30 cellular contexts compared by ENCODE assay signal in the genomic region with DNA sequence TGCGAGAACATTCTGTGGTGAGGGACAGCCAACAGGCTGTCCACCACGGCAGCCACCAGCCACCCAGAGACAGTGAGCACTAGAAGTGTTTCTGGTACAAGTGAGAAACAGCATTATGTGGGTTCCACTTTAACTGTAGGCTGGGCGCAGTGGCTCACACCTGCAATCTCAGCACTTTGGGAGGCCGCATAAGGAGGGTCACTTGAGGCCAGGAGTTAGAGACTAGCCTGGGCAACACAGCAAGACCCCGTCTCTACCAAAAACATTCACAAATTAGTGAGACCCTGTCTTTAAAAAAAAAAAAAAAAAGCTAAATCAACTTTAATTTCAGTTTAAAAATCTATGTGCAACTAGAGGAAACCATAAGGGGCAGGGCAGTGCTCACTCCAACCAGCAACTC.
"Had no signal": no experiment of that assay in that cellular context is flagged by ENCODE, and none has a peak within 500 bp of the region (broad histone marks: within the 10 kb centered on the region; RNA-seq: fewer than 3 reads in every experiment).

No MANE protein-coding gene starts in this region.

- H3K27ac ChIP-seq: brain microvascular endothelial cell, coronary artery, dorsolateral prefrontal cortex, esophagus muscularis mucosa, foreskin keratinocyte, gastrocnemius medialis, heart left ventricle had no signal

- H3K4me1 ChIP-seq: foreskin keratinocyte, gastrocnemius medialis had no signal

- FAIRE-seq: astrocyte, bronchial epithelial cell had no signal

- ATAC-seq: activated T-helper 17 cell treated with anti-CD3 and anti-CD28 coated beads, Interleukin-2, amount 50 U/mL, for 72 hours; foreskin keratinocyte; gastrocnemius medialis; heart left ventricle had no signal

- H3K9me3 ChIP-seq: esophagus muscularis mucosa, gastrocnemius medialis, heart left ventricle had no signal

- H3K4me3 ChIP-seq: coronary artery, dorsolateral prefrontal cortex, esophagus muscularis mucosa, gastrocnemius medialis, heart left ventricle had no signal

- DNase-seq: activated CD4-positive, alpha-beta memory T cell treated with anti-CD3 and anti-CD28 coated beads, Interleukin-2, amount 10 ng/mL, durations not matched to agents 7 days and 5 days; activated CD4-positive, alpha-beta T cell treated with anti-CD3 and anti-CD28 coated beads for 1 hour; activated CD4-positive, alpha-beta T cell treated with anti-CD3 and anti-CD28 coated beads for 4 hours; activated CD4-positive, alpha-beta T cell treated with anti-CD3 and anti-CD28 coated beads, Interleukin-2, amount 10 ng/mL, durations not matched to agents 7 days and 5 days; activated CD4-positive, alpha-beta T cell treated with anti-CD3 and anti-CD28 coated beads, Interleukin-2, amount 50 U/mL, for 4 hours; activated CD8-positive, alpha-beta memory T cell treated with anti-CD3 and anti-CD28 coated beads, Interleukin-2, amount 50 U/mL, for 48 hours; activated effector memory CD4-positive, alpha-beta T cell treated with Interleukin-2 at 50 U/mL for 16 hours; activated gamma-delta T cell treated with Interleukin-2 at 50 U/mL for 16 hours; activated naive CD4-positive, alpha-beta T cell treated with anti-CD3 and anti-CD28 coated beads, Interleukin-2, amount 50 U/mL, for 16 hours; activated naive CD4-positive, alpha-beta T cell treated with Interleukin-2 at 50 U/mL for 16 hours; activated T-cell treated with anti-CD3 and anti-CD28 coated beads for 4 hours; activated T-cell treated with anti-CD3 and anti-CD28 coated beads, Interleukin-2, amount 50 U/mL, for 24 hours; amniotic stem cell; anterior cingulate cortex; caudate nucleus; dorsolateral prefrontal cortex; effector memory CD4-positive, alpha-beta T cell; endodermal cell; erythroblast; foreskin keratinocyte; gastrocnemius medialis; glutamatergic neuron; heart left ventricle; T-helper 2 cell had no signal

- H3K27me3 ChIP-seq: brain microvascular endothelial cell, dorsolateral prefrontal cortex, esophagus muscularis mucosa, foreskin keratinocyte, gastrocnemius medialis, heart left ventricle had no signal

- H3K36me3 ChIP-seq: brain microvascular endothelial cell, esophagus muscularis mucosa, gastrocnemius medialis, heart left ventricle had no signal
